In the genomic region with DNA sequence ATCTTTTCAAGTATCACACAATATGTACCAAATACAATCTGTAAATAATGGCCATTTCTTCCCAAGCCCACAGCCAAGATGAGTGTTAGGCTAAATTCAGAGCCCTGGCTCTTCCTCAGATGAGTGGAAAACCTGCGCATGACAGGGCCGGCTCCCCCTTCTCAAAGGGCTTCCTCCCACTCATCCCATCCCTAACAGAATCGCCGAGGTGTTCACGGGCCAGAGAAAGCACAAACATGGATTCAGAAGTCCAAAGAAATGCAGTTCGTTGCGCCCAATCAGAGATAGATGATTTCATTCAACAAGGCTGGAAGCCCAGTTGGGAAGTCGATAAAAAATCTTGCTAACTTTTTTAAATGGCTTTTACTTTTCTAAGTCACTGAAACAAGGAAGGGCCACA, we compare ENCODE assay signal across 13 cellular contexts.
DNase-seq lines count a peak whose midpoint lies in the region; ATAC-seq and TF ChIP-seq lines count a peak whose summit lies in the region.
"Had no signal": no experiment of that assay in that cellular context is flagged by ENCODE, and none has a peak within 500 bp of the region (broad histone marks: within the 10 kb centered on the region; RNA-seq: fewer than 3 reads in every experiment).

No MANE protein-coding gene starts in this region.

- no peaks in the 10 kb centered on the region for H3K27me3 Mint-ChIP-seq in osteocyte (ENCODE audit: unreplicated experiment)

- H3K4me1 ChIP-seq in heart left ventricle (peaks cover 2 to 49% (median 38%) of the 10 kb centered on the region in 12 donors), esophagus muscularis mucosa (peaks cover 24 to 40% (median 36%) of the 10 kb centered on the region in 4 donors), aorta (ENCODE audit: control insufficient read depth in 1 of 2, insufficient read depth in 2 of 2, low read length in 2 of 2) (peaks cover 0 to 6% of the 10 kb centered on the region in 2 donors)

- H3K27ac ChIP-seq in heart left ventricle (peak overlapping the region; percentile 11 to 89 (median 72)), esophagus muscularis mucosa (replicated peaks in 1 of 4) (peak overlapping the region; percentile 63 to 73 (median 70)), aorta (ENCODE audit: low read depth in 1 of 2, low read length in 2 of 2) (peak overlapping the region; percentile 59 to 97), dorsolateral prefrontal cortex (peak overlapping the region in 13 of 59 donors; percentile 11 to 86 (median 78))

- peak overlapping the region; percentile 96 for H3K27ac Mint-ChIP-seq in osteocyte (ENCODE audit: unreplicated experiment)

- no peak overlapping the region for H3K4me3 ChIP-seq in heart left ventricle
- no peak overlapping the region for H3K4me3 ChIP-seq in esophagus muscularis mucosa
- no peak overlapping the region for H3K4me3 ChIP-seq in aorta (ENCODE audit: low read length in 2 of 2)
- no peak overlapping the region for H3K4me3 ChIP-seq in dorsolateral prefrontal cortex
- H3K4me3 ChIP-seq: HAP-1, prostate gland had no signal

- H3K9me3 Mint-ChIP-seq in osteocyte (ENCODE audit: unreplicated experiment), result no peaks in the 10 kb centered on the region

- intact Hi-C loops in heart left ventricle (cut with DNase I) (loop anchor here in 9 of 10 donors (1.0 to 10.0 kb wide), 9 partner anchors 118 to 181 kb away; a partner anchor contains a TSS), cardiac septum (cut with DNase I) (loop anchor here (2.0 to 5.0 kb wide), 4 partner anchors 32 to 180 kb away; no protein-coding TSS in a partner anchor), esophagus muscularis mucosa (cut with DNase I) (loop anchor here (2.0 kb wide), 1 partner anchor 118 kb away; no protein-coding TSS in a partner anchor), aorta (cut with DNase I) (no loop called here), dorsolateral prefrontal cortex (cut with DNase I) (loop anchor here (2.0 kb wide), 3 partner anchors 118 to 180 kb away; no protein-coding TSS in a partner anchor)

- 74 to 77% (median 75%) methylated on average over 8 of the region's 8 CpGs for WGBS in heart left ventricle, 4 donors
- 78% methylated on average over 7 of the region's 8 CpGs for WGBS in esophagus muscularis mucosa
- 5 to 14% methylated on average over 8 of the region's 8 CpGs for WGBS in aorta, 2 donors

- TF ChIP-seq CTCF in heart left ventricle (IDR thresholded peaks at IDR 0.05) (no peak), esophagus muscularis mucosa (IDR thresholded peaks at IDR 0.05) (no peak), osteocyte (IDR thresholded peaks at IDR 0.05) (no peak), dorsolateral prefrontal cortex (IDR thresholded peaks at IDR 0.05 in 54 of 56, conservative IDR thresholded peaks at IDR 0.05 in 2 of 56; ENCODE audit: low read depth in 1 of 56, partially characterized antibody in 56 of 56) (no peak)

- H3K36me3 ChIP-seq in heart left ventricle (peaks cover 0 to 33% (median 20%) of the 10 kb centered on the region in 9 donors), esophagus muscularis mucosa (peaks cover 0 to 29% (median 21%) of the 10 kb centered on the region in 4 donors), aorta (ENCODE audit: control insufficient read depth in 1 of 2, insufficient read depth in 2 of 2, low read length in 1 of 2) (no peaks in the 10 kb centered on the region)
- H3K36me3 ChIP-seq: HAP-1, prostate gland had no signal

- H3K9me3 ChIP-seq in heart left ventricle (no peaks in the 10 kb centered on the region), esophagus muscularis mucosa (no peaks in the 10 kb centered on the region), aorta (ENCODE audit: control insufficient read depth, low read length) (no peaks in the 10 kb centered on the region)
- H3K9me3 ChIP-seq: HAP-1, prostate gland had no signal

- no peak for TF ChIP-seq EP300 in esophagus muscularis mucosa (IDR thresholded peaks at IDR 0.05)

- peaks cover 33% of the 10 kb centered on the region for H3K36me3 Mint-ChIP-seq in osteocyte (ENCODE audit: unreplicated experiment)

- DNase-seq in heart left ventricle (no peak), cardiac septum (ENCODE audit: low spot score) (no peak), esophagus muscularis mucosa (ENCODE audit: extremely low spot score) (no peak), osteocyte (ENCODE audit: extremely low spot score, unreplicated experiment) (no peak), aorta (peak in 1 of 2 donors; percentile 59), GOT3 (lab: John Stamatoyannopoulos, UW) (no peak), dorsolateral prefrontal cortex (no peak)
- DNase-seq: activated CD8-positive, alpha-beta memory T cell treated with anti-CD3 and anti-CD28 coated beads, Interleukin-2, amount 50 U/mL, for 48 hours; NCI-H1105 treated with DMSO at 0.1 percent for 48 hours; NCI-H510A had no signal

- TF ChIP-seq POLR2A in heart left ventricle (IDR thresholded peaks at IDR 0.05), result no peak
- no peak for TF ChIP-seq POLR2A in esophagus muscularis mucosa (IDR thresholded peaks at IDR 0.05; ENCODE audit: low read depth)

- no peaks in the 10 kb centered on the region for H3K27me3 ChIP-seq in heart left ventricle
- H3K27me3 ChIP-seq in esophagus muscularis mucosa, result no peaks in the 10 kb centered on the region
- H3K27me3 ChIP-seq in aorta (ENCODE audit: control insufficient read depth in 1 of 2, insufficient read depth in 2 of 2, low read length in 1 of 2), result no peaks in the 10 kb centered on the region
- H3K27me3 ChIP-seq in dorsolateral prefrontal cortex, result no peaks in the 10 kb centered on the region

- peaks cover 64% of the 10 kb centered on the region for H3K4me1 Mint-ChIP-seq in osteocyte (ENCODE audit: unreplicated experiment)

- ATAC-seq in heart left ventricle (no peak), aorta (ENCODE audit: low FRiP score) (peak; percentile 4), HG02798 (IDR thresholded peaks at IDR 0.05; ENCODE audit: poor library complexity, unreplicated experiment) (no peak)

- H3K4me3 Mint-ChIP-seq in osteocyte (ENCODE audit: unreplicated experiment), result no peak overlapping the region

Comparison
In these comparisons a context has a peak if more than half of its experiments do, and no peak if none do; other contexts are left out.
1. intact Hi-C loops: an anchor here in heart left ventricle (1.0 to 10.0 kb wide), cardiac septum (2.0 to 5.0 kb wide), esophagus muscularis mucosa (2.0 kb wide) and dorsolateral prefrontal cortex (2.0 kb wide); none called in aorta.